ENCODE assay signal across 18 cellular contexts in the genomic region with DNA sequence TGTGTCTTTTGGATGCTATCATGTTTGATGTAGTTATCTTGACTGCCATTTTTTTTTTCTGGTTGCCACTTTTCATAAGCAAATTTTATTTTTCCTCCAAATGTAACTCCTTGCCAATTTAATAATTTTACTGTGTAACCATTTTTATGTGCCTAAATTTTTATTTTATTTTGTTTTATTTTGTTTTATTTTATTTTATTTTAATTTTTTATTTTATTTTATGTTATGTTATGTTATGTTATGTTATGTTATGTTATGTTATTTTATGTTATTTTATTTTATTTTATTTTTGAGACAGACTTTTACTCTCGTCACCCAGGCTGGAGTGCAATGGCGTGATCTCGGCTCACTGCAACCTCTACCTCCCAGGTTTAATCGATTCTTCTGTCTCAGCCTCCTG.
DNase-seq lines count a peak whose midpoint lies in the region; ATAC-seq and FAIRE-seq lines count a peak whose summit lies in the region.
"Had no signal": no experiment of that assay in that cellular context is flagged by ENCODE, and none has a peak within 500 bp of the region (broad histone marks: within the 10 kb centered on the region; RNA-seq: fewer than 3 reads in every experiment).

No MANE protein-coding gene starts in this region.

- POLR2A ChIA-PET in CD8-positive, alpha-beta memory T cell (lab: Charles Lee) = no interaction called here

- ATAC-seq in activated naive CD4-positive, alpha-beta T cell treated with anti-CD3 and anti-CD28 coated beads, Interleukin-2, amount 50 U/mL, for 72 hours = no peak
- ATAC-seq: HCT116 had no signal

- H3K27me3 Mint-ChIP-seq in activated CD4-positive, alpha-beta T cell treated with anti-CD3 and anti-CD28 coated beads, Interleukin-2, amount 10 ng/mL, durations not matched to agents 24 days and 14 days = no peaks in the 10 kb centered on the region
- no peaks in the 10 kb centered on the region for H3K27me3 Mint-ChIP-seq in CD8-positive, alpha-beta memory T cell
- H3K27me3 Mint-ChIP-seq: CD4-positive, alpha-beta T cell had no signal

- peaks cover 9% of the 10 kb centered on the region for H3K9me3 Mint-ChIP-seq in activated CD4-positive, alpha-beta T cell treated with anti-CD3 and anti-CD28 coated beads, Interleukin-2, amount 10 ng/mL, durations not matched to agents 24 days and 14 days
- H3K9me3 Mint-ChIP-seq in activated naive CD4-positive, alpha-beta T cell treated with anti-CD3 and anti-CD28 coated beads, Interleukin-2, amount 50 U/mL, for 72 hours = peaks cover 3 to 4% of the 10 kb centered on the region in 2 donors
- H3K9me3 Mint-ChIP-seq in CD8-positive, alpha-beta memory T cell = no peaks in the 10 kb centered on the region
- H3K9me3 Mint-ChIP-seq: CD4-positive, alpha-beta T cell had no signal

- CTCF ChIA-PET in CD8-positive, alpha-beta memory T cell (lab: Charles Lee) = no interaction called here

- no peaks in the 10 kb centered on the region for H3K4me1 ChIP-seq in small intestine (ENCODE audit: control insufficient read depth in 2 of 2, insufficient read depth in 1 of 2, low read depth in 1 of 2, low read length in 1 of 2)
- peaks cover 9% of the 10 kb centered on the region for H3K4me1 ChIP-seq in CD8-positive, alpha-beta memory T cell (ENCODE audit: insufficient read depth, low read length)
- H3K4me1 ChIP-seq: BLaER1 treated with 17β-estradiol and CSF1 and Interleukin-3, amounts not matched to agents 10 nM and 100 nM had no signal

- no peak overlapping the region for H3K4me3 ChIP-seq in small intestine (ENCODE audit: low read depth in 1 of 2, low read length in 2 of 2)
- no peak overlapping the region for H3K4me3 ChIP-seq in CD8-positive, alpha-beta memory T cell (ENCODE audit: low read length)
- H3K4me3 ChIP-seq: BLaER1 treated with 17β-estradiol and CSF1 and Interleukin-3, amounts not matched to agents 10 nM and 100 nM; GM23248 had no signal

- FAIRE-seq in TTC549 (lab: Jason Lieb, UNC) (peak; percentile 69), frontal cortex (lab: Jason Lieb, UNC) (peak; percentile 99), small intestine (lab: Jason Lieb, UNC) (peak; percentile 67)
- FAIRE-seq: GM12892, H54 had no signal

- H3K27ac ChIP-seq in small intestine (ENCODE audit: low read depth in 1 of 2, low read length in 1 of 2) = no peak overlapping the region
- H3K27ac ChIP-seq in CD8-positive, alpha-beta memory T cell (ENCODE audit: low read depth, low read length) = no peak overlapping the region
- H3K27ac ChIP-seq: BLaER1 treated with 17β-estradiol and CSF1 and Interleukin-3, amounts not matched to agents 10 nM and 100 nM; GM23248; HL-60 had no signal

- H3K27ac Mint-ChIP-seq in activated CD4-positive, alpha-beta T cell treated with anti-CD3 and anti-CD28 coated beads, Interleukin-2, amount 10 ng/mL, durations not matched to agents 24 days and 14 days = peak overlapping the region; percentile 44
- no peak overlapping the region for H3K27ac Mint-ChIP-seq in activated naive CD4-positive, alpha-beta T cell treated with anti-CD3 and anti-CD28 coated beads, Interleukin-2, amount 50 U/mL, for 72 hours
- no peak overlapping the region for H3K27ac Mint-ChIP-seq in CD8-positive, alpha-beta memory T cell
- H3K27ac Mint-ChIP-seq: CD4-positive, alpha-beta T cell had no signal

- DNase-seq in activated CD4-positive, alpha-beta T cell treated with anti-CD3 and anti-CD28 coated beads, Interleukin-2, amount 10 ng/mL, durations not matched to agents 24 days and 14 days = no peak
- DNase-seq in activated CD4-positive, alpha-beta T cell treated with anti-CD3 and anti-CD28 coated beads, Interleukin-2, amount 50 U/mL, for 1 hour = no peak
- DNase-seq in frontal cortex (ENCODE audit: low spot score in 2 of 2) (no peak), small intestine (no peak), mucosa of gallbladder (ENCODE audit: low spot score) (no peak)
- no peak for DNase-seq in activated naive CD4-positive, alpha-beta T cell treated with anti-CD3 and anti-CD28 coated beads, Interleukin-2, amount 50 U/mL, for 72 hours (ENCODE audit: low spot score in 2 of 2)
- no peak for DNase-seq in CD8-positive, alpha-beta memory T cell
- DNase-seq: ACHN; CD4-positive, alpha-beta T cell; DMS79 treated with DMSO at 0.1 percent for 48 hours; GDM1 had no signal

- H3K36me3 ChIP-seq in small intestine (ENCODE audit: control insufficient read depth in 2 of 2, insufficient read depth in 2 of 2, low read length in 2 of 2) = peaks cover 0 to 5% of the 10 kb centered on the region in 2 donors
- H3K36me3 ChIP-seq in CD8-positive, alpha-beta memory T cell (ENCODE audit: insufficient read depth, low read length) = no peaks in the 10 kb centered on the region

- H3K4me1 Mint-ChIP-seq in activated CD4-positive, alpha-beta T cell treated with anti-CD3 and anti-CD28 coated beads, Interleukin-2, amount 10 ng/mL, durations not matched to agents 24 days and 14 days = peaks cover 40% of the 10 kb centered on the region
- H3K4me1 Mint-ChIP-seq in CD8-positive, alpha-beta memory T cell = peaks cover 29 to 49% (median 44%) of the 10 kb centered on the region in 3 donors

- WGBS in small intestine, 3 donors = 96 to 99% (median 99%) methylated on average over 4 of the region's 4 CpGs

- H3K27me3 ChIP-seq in small intestine (ENCODE audit: control insufficient read depth in 2 of 2, insufficient read depth in 2 of 2, low read length in 2 of 2) = no peaks in the 10 kb centered on the region
- no peaks in the 10 kb centered on the region for H3K27me3 ChIP-seq in CD8-positive, alpha-beta memory T cell (ENCODE audit: insufficient read depth, low read length, poor library complexity, severe bottlenecking)
- H3K27me3 ChIP-seq: BLaER1 treated with 17β-estradiol and CSF1 and Interleukin-3, amounts not matched to agents 10 nM and 100 nM had no signal

- H3K4me3 Mint-ChIP-seq in activated CD4-positive, alpha-beta T cell treated with anti-CD3 and anti-CD28 coated beads, Interleukin-2, amount 10 ng/mL, durations not matched to agents 24 days and 14 days = no peak overlapping the region
- H3K4me3 Mint-ChIP-seq in CD8-positive, alpha-beta memory T cell = no peak overlapping the region
- H3K4me3 Mint-ChIP-seq: CD4-positive, alpha-beta T cell had no signal

- no peaks in the 10 kb centered on the region for H3K9me3 ChIP-seq in small intestine (ENCODE audit: control insufficient read depth, low read depth)
- H3K9me3 ChIP-seq in CD8-positive, alpha-beta memory T cell (ENCODE audit: low read length) = no peaks in the 10 kb centered on the region
- H3K9me3 ChIP-seq: BLaER1 treated with 17β-estradiol and CSF1 and Interleukin-3, amounts not matched to agents 10 nM and 100 nM had no signal

- H3K36me3 Mint-ChIP-seq in activated CD4-positive, alpha-beta T cell treated with anti-CD3 and anti-CD28 coated beads, Interleukin-2, amount 10 ng/mL, durations not matched to agents 24 days and 14 days (ENCODE audit: low read depth) = peaks cover 43% of the 10 kb centered on the region
- H3K36me3 Mint-ChIP-seq in activated naive CD4-positive, alpha-beta T cell treated with anti-CD3 and anti-CD28 coated beads, Interleukin-2, amount 50 U/mL, for 72 hours = peaks cover 17 to 39% of the 10 kb centered on the region in 2 donors
- H3K36me3 Mint-ChIP-seq in CD8-positive, alpha-beta memory T cell = peaks cover 8 to 30% (median 24%) of the 10 kb centered on the region in 3 donors

- intact Hi-C loops in activated CD4-positive, alpha-beta T cell treated with anti-CD3 and anti-CD28 coated beads, Interleukin-2, amount 10 ng/mL, durations not matched to agents 24 days and 14 days (cut with micrococcal nuclease) = loop anchor here (1.0 kb wide), 1 partner anchor 103 kb away; no protein-coding TSS in a partner anchor
